15 cellular contexts compared by ENCODE assay signal in genomic region chr2:95296036-95296435, GRCh38. TPM values are rescaled to one million over a fixed set of nuclear protein-coding genes. Genes with fewer than 3 reads are reported as not detected.
DNase-seq lines count a peak whose midpoint lies in the region; FAIRE-seq and TF ChIP-seq lines count a peak whose summit lies in the region.
"Had no signal": no experiment of that assay in that cellular context is flagged by ENCODE, and none has a peak within 500 bp of the region (broad histone marks: within the 10 kb centered on the region; RNA-seq: fewer than 3 reads in every experiment).

No MANE protein-coding gene starts in this region.

- H3K9me3 ChIP-seq in suprapubic skin = no peaks in the 10 kb centered on the region
- H3K9me3 ChIP-seq: colonic mucosa had no signal

- H3K27me3 ChIP-seq in suprapubic skin = peaks cover 3% of the 10 kb centered on the region
- H3K27me3 ChIP-seq: colonic mucosa had no signal

- DNase-seq in NCI-H146 (lab: John Stamatoyannopoulos, UW) = peak; percentile 61
- DNase-seq in NCI-H146 treated with DMSO at 0.1 percent for 48 hours (lab: John Stamatoyannopoulos, UW; ENCODE audit: unreplicated experiment) = no peak
- peak; percentile 92 for DNase-seq in NCI-H2171 treated with DMSO at 0.1 percent for 48 hours (lab: John Stamatoyannopoulos, UW)
- DNase-seq in head of caudate nucleus = peak in 38 of 42 donors; percentile 42 to 92 (median 73)
- DNase-seq in substantia nigra (lab: John Stamatoyannopoulos, UW) = peak in 24 of 49 donors; percentile 11 to 73 (median 45)
- no peak for DNase-seq in activated CD4-positive, alpha-beta T cell treated with anti-CD3 and anti-CD28 coated beads for 4 hours
- DNase-seq in suprapubic skin (ENCODE audit: low spot score in 2 of 2) = no peak
- DNase-seq in GM12891 (ENCODE audit: insufficient read length, low spot score) = no peak
- DNase-seq: activated CD4-positive, alpha-beta memory T cell treated with anti-CD3 and anti-CD28 coated beads, Interleukin-2, amount 10 ng/mL, durations not matched to agents 7 days and 5 days; CD4-positive, alpha-beta memory T cell; colonic mucosa; KBM-7 had no signal

- H3K36me3 ChIP-seq in suprapubic skin = no peaks in the 10 kb centered on the region
- H3K36me3 ChIP-seq: colonic mucosa, thoracic aorta had no signal

- no peak for TF ChIP-seq CTCF in suprapubic skin (IDR thresholded peaks at IDR 0.05)

- WGBS in suprapubic skin = 30% methylated on average over 4 of the region's 6 CpGs

- H3K27ac ChIP-seq in substantia nigra (ENCODE audit: low read depth, low read length, poor library complexity, severe bottlenecking) = peak overlapping the region; percentile 37
- H3K27ac ChIP-seq in suprapubic skin = no peak overlapping the region
- H3K27ac ChIP-seq: colonic mucosa, thoracic aorta had no signal

- no peak for TF ChIP-seq EP300 in suprapubic skin (IDR thresholded peaks at IDR 0.05)

- intact Hi-C loops in head of caudate nucleus (cut with DNase I) = no loop called here

- H3K4me1 ChIP-seq in suprapubic skin = peaks cover 12% of the 10 kb centered on the region
- H3K4me1 ChIP-seq: colonic mucosa had no signal

- TF ChIP-seq POLR2A in suprapubic skin (IDR thresholded peaks at IDR 0.05) (no peak), GM12891 (IDR thresholded peaks at IDR 0.05; ENCODE audit: low read depth, low read length) (no peak)

- H3K4me3 ChIP-seq in suprapubic skin = no peak overlapping the region
- H3K4me3 ChIP-seq: colonic mucosa had no signal

- no peak for FAIRE-seq in GM12891 (lab: Jason Lieb, UNC)
- FAIRE-seq: A204.1, keratinocyte had no signal

TF ChIP-seq in GM12891, 5 proteins besides CTCF, POLR2A, EP300 and RAD21:
- no peak for TF ChIP-seq SPI1 (IDR thresholded peaks at IDR 0.05; ENCODE audit: low read depth, low read length)
- no peak for TF ChIP-seq POLR2AphosphoS5 (IDR thresholded peaks at IDR 0.05; ENCODE audit: low read depth, low read length)
- TF ChIP-seq POU2F2 (IDR thresholded peaks at IDR 0.05; ENCODE audit: low read depth, low read length) = no peak
- TF ChIP-seq TAF1 (IDR thresholded peaks at IDR 0.05; ENCODE audit: low read depth, low read length) = no peak
- TF ChIP-seq PAX5 (IDR thresholded peaks at IDR 0.05; ENCODE audit: insufficient read depth, low read length, severe bottlenecking) = no peak

RNA-seq across cellular contexts. Expression of gene KCNIP3, which starts 1.1 kb away (rescaled TPM):
- total RNA-seq in suprapubic skin = 10 to 100 TPM in 3 of 4 donors, 1 to 10 TPM in 1; 7.1 to 21.6 (median 13.6) TPM
- not detected for polyA plus RNA-seq in GM12891 (2012; ENCODE audit: low read depth, missing spikeins)
- total RNA-seq: activated CD4-positive, alpha-beta memory T cell treated with anti-CD3 and anti-CD28 coated beads, Interleukin-2, amount 10 ng/mL, durations not matched to agents 7 days and 5 days; CD4-positive, alpha-beta memory T cell had no signal
- polyA plus RNA-seq: CD4-positive, alpha-beta memory T cell had no signal

RNA-seq across cellular contexts. Expression of gene PROM2, which starts 21.8 kb away (rescaled TPM):
- total RNA-seq in suprapubic skin = 100 to 1,000 TPM in 2 of 4 donors, 10 to 100 TPM in 2; 96.8 to 166 (median 131) TPM
- not detected for polyA plus RNA-seq in GM12891 (2012; ENCODE audit: low read depth, missing spikeins)
- polyA plus RNA-seq: CD4-positive, alpha-beta memory T cell had no signal

Comparison
In these comparisons a context has a peak if more than half of its experiments do, and no peak if none do; other contexts are left out.
1. DNase-seq: peak in NCI-H146 (single experiment), NCI-H2171 treated with DMSO at 0.1 percent for 48 hours (single experiment) and head of caudate nucleus (38 of 42); none in NCI-H146 treated with DMSO at 0.1 percent for 48 hours (single experiment), activated CD4-positive, alpha-beta T cell treated with anti-CD3 and anti-CD28 coated beads for 4 hours (0 of 2), suprapubic skin (0 of 2) and GM12891 (single experiment).